In the genomic region with DNA sequence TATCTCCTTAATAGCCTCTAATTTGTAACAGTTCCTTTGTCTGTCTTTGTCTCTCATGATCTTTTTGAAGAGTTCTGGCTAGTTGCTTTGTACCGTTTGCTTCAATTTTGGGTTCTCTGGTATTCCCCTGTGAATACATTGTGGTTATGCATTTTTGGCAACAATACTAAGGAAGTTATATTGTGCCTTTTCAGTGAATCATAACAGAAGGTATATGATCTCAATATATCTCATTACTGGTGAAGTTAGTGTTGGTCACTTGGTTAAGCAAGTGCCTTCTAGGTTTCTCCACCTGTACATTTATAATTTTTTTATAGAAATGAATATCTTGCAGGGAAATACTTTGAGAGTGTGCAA, we compare ENCODE assay signal across 10 cellular contexts. TPM values are rescaled to one million over a fixed set of nuclear protein-coding genes. Genes with fewer than 3 reads are reported as not detected.
DNase-seq lines count a peak whose midpoint lies in the region; ATAC-seq and TF ChIP-seq lines count a peak whose summit lies in the region.
"Had no signal": no experiment of that assay in that cellular context is flagged by ENCODE, and none has a peak within 500 bp of the region (broad histone marks: within the 10 kb centered on the region; RNA-seq: fewer than 3 reads in every experiment).

No MANE protein-coding gene starts in this region.

- peaks cover 34% of the 10 kb centered on the region for H3K4me1 Mint-ChIP-seq in activated B cell treated with CpG ODN at 0.5 μM for 24 hours
- H3K4me1 Mint-ChIP-seq in CD8-positive, alpha-beta T cell (ENCODE audit: low read depth): no peaks in the 10 kb centered on the region

- intact Hi-C loops in activated B cell treated with CpG ODN at 0.5 μM for 24 hours (cut with micrococcal nuclease) (loop anchor here (2.0 kb wide), 1 partner anchor 44 kb away; no protein-coding TSS in a partner anchor), A673 (cut with micrococcal nuclease; ENCODE audit: unreplicated experiment) (no loop called here)
- intact Hi-C loops in CD8-positive, alpha-beta T cell (cut with DNase I, micrococcal nuclease): no loop called here

- peaks cover 6% of the 10 kb centered on the region for H3K4me1 ChIP-seq in smooth muscle cell (ENCODE audit: low read depth)
- H3K4me1 ChIP-seq in CD8-positive, alpha-beta T cell (ENCODE audit: insufficient read depth, low read length): no peaks in the 10 kb centered on the region
- H3K4me1 ChIP-seq in A673 (ENCODE audit: insufficient read depth, low read length, poor library complexity, severe bottlenecking): peaks cover 19% of the 10 kb centered on the region

- H3K9me3 ChIP-seq in smooth muscle cell (replicated peaks; ENCODE audit: low read depth) (no peaks in the 10 kb centered on the region), A673 (ENCODE audit: low read depth, low read length, poor library complexity, severe bottlenecking) (peaks cover 1% of the 10 kb centered on the region)
- no peaks in the 10 kb centered on the region for H3K9me3 ChIP-seq in CD8-positive, alpha-beta T cell (ENCODE audit: low read length)

- 39% methylated on average over 1 of the region's 1 CpG for WGBS in smooth muscle cell (ENCODE audit: low lambda C conversion rate)

- H3K27ac ChIP-seq in smooth muscle cell (ENCODE audit: low read depth) (peak overlapping the region; percentile 22), A673 (ENCODE audit: low read depth, low read length, poor library complexity, severe bottlenecking) (no peak overlapping the region)
- H3K27ac ChIP-seq in CD8-positive, alpha-beta T cell (ENCODE audit: low read depth, low read length): no peak overlapping the region

- H3K4me3 ChIP-seq in smooth muscle cell: no peak overlapping the region
- no peak overlapping the region for H3K4me3 ChIP-seq in CD8-positive, alpha-beta T cell (ENCODE audit: low read depth, low read length)
- no peak overlapping the region for H3K4me3 ChIP-seq in A673 (ENCODE audit: low read depth, low read length, poor library complexity, severe bottlenecking)

- no peak overlapping the region for H2AFZ ChIP-seq in smooth muscle cell (ENCODE audit: low read depth)

- peaks cover 5% of the 10 kb centered on the region for H3K9me3 Mint-ChIP-seq in activated B cell treated with CpG ODN at 0.5 μM for 24 hours
- H3K9me3 Mint-ChIP-seq in CD8-positive, alpha-beta T cell: no peaks in the 10 kb centered on the region

- ATAC-seq in GM19328 (IDR thresholded peaks at IDR 0.05; ENCODE audit: unreplicated experiment) (peak; percentile 59), HG03064 (IDR thresholded peaks at IDR 0.05; ENCODE audit: low read depth, unreplicated experiment) (peak; percentile 54), activated B cell treated with CpG ODN at 0.5 μM for 24 hours (ENCODE audit: low read depth) (peak; percentile 68)
- ATAC-seq in CD8-positive, alpha-beta T cell: no peak
- ATAC-seq: activated CD4-positive, CD25-positive, alpha-beta regulatory T cell treated with anti-CD3 and anti-CD28 coated beads, Interleukin-2, amount 50 U/mL, for 24 hours had no signal

- no peaks in the 10 kb centered on the region for H3F3A ChIP-seq in smooth muscle cell (ENCODE audit: low read depth)

- H3K27me3 ChIP-seq in smooth muscle cell (ENCODE audit: low read depth) (no peaks in the 10 kb centered on the region), A673 (replicated peaks; ENCODE audit: insufficient read depth, low read depth, low read length, poor library complexity) (no peaks in the 10 kb centered on the region)
- no peaks in the 10 kb centered on the region for H3K27me3 ChIP-seq in CD8-positive, alpha-beta T cell (ENCODE audit: insufficient read depth, low read length)

- no peaks in the 10 kb centered on the region for H4K20me1 ChIP-seq in smooth muscle cell (ENCODE audit: low read depth)

- H3K4me3 Mint-ChIP-seq in activated B cell treated with CpG ODN at 0.5 μM for 24 hours: peak overlapping the region; percentile 55
- no peak overlapping the region for H3K4me3 Mint-ChIP-seq in CD8-positive, alpha-beta T cell

- peaks cover 10% of the 10 kb centered on the region for H3K27me3 Mint-ChIP-seq in activated B cell treated with CpG ODN at 0.5 μM for 24 hours
- H3K27me3 Mint-ChIP-seq in CD8-positive, alpha-beta T cell (ENCODE audit: low read depth): peaks cover 9% of the 10 kb centered on the region

- H3K9ac ChIP-seq in smooth muscle cell (ENCODE audit: low read depth): no peak overlapping the region

- CTCF ChIA-PET in activated B cell treated with CpG ODN at 0.5 μM for 24 hours (lab: Charles Lee): no interaction called here
- CTCF ChIA-PET in CD8-positive, alpha-beta T cell (lab: Charles Lee): no interaction called here
- CTCF ChIA-PET in A673 (lab: Charles Lee): no interaction called here

- no peak overlapping the region for H3K27ac Mint-ChIP-seq in activated B cell treated with CpG ODN at 0.5 μM for 24 hours
- no peak overlapping the region for H3K27ac Mint-ChIP-seq in CD8-positive, alpha-beta T cell

- POLR2A ChIA-PET in activated B cell treated with CpG ODN at 0.5 μM for 24 hours (lab: Charles Lee) (interaction anchor here (0.6 kb wide), 2 partner anchors 45 to 48 kb away, joined by 5 to 8 read pairs; no protein-coding TSS in a partner anchor), A673 (lab: Charles Lee; ENCODE audit: low non-redundant PET) (no interaction called here)
- POLR2A ChIA-PET in CD8-positive, alpha-beta T cell (lab: Charles Lee): no interaction called here

- no peaks in the 10 kb centered on the region for H3K36me3 Mint-ChIP-seq in activated B cell treated with CpG ODN at 0.5 μM for 24 hours (ENCODE audit: low read depth)
- no peaks in the 10 kb centered on the region for H3K36me3 Mint-ChIP-seq in CD8-positive, alpha-beta T cell

- H3K36me3 ChIP-seq in smooth muscle cell (ENCODE audit: low read depth) (no peaks in the 10 kb centered on the region), A673 (ENCODE audit: insufficient read depth, low read length, poor library complexity, severe bottlenecking) (no peaks in the 10 kb centered on the region)
- H3K36me3 ChIP-seq in CD8-positive, alpha-beta T cell (ENCODE audit: insufficient read depth, low read length): no peaks in the 10 kb centered on the region

- TF ChIP-seq CTCF in activated B cell treated with CpG ODN at 0.5 μM for 24 hours (IDR thresholded peaks at IDR 0.05) (no peak), smooth muscle cell (IDR thresholded peaks at IDR 0.05; ENCODE audit: borderline replicate concordance, insufficient read depth, poor library complexity, severe bottlenecking) (no peak), A673 (conservative IDR thresholded peaks at IDR 0.05; ENCODE audit: low read depth, low read length) (no peak)
- no peak for TF ChIP-seq CTCF in CD8-positive, alpha-beta T cell (IDR thresholded peaks at IDR 0.05)

- peak overlapping the region; percentile 45 for H3K4me2 ChIP-seq in smooth muscle cell

- H3K79me2 ChIP-seq in smooth muscle cell (ENCODE audit: low read depth): no peaks in the 10 kb centered on the region

- DNase-seq in activated B cell treated with CpG ODN at 0.5 μM for 24 hours (no peak), smooth muscle cell (lab: John Stamatoyannopoulos, UW; ENCODE audit: unreplicated experiment) (no peak), GDM1 (lab: John Stamatoyannopoulos, UW) (no peak), A673 (ENCODE audit: low spot score) (no peak)
- no peak for DNase-seq in CD8-positive, alpha-beta T cell
- DNase-seq: NCI-H774, occipital lobe had no signal

- no TSS peak for BruUV-seq in A673 (replicated peaks; lab: Mats Ljungman, UMichigan)

RNA-seq across cellular contexts. Expression of gene DCLK2, which starts 48.6 kb away (rescaled TPM):
- total RNA-seq in activated B cell treated with CpG ODN at 0.5 μM for 24 hours (3.4 and 3.5 TPM in 2 replicates), smooth muscle cell (4.8 and 5.4 TPM in 2 replicates), A673 (2021) (4.9 and 6.7 TPM in 2 replicates)
- 1.3 and 3.4 TPM in 2 replicates for polyA plus RNA-seq in smooth muscle cell
- total RNA-seq in CD8-positive, alpha-beta T cell: under 1 TPM in 1 of 2 experiments, not detected in 1; 0.44 TPM
